ENCODE assay signal across 1 cellular context in genomic region chr15:82808634-82809041, GRCh38.
TF ChIP-seq lines count a peak whose summit lies in the region.

No MANE protein-coding gene starts in this region.

TF ChIP-seq in HEK293, 187 proteins besides CTCF, POLR2A, EP300 and RAD21 (continued from another document):
- TF ChIP-seq ZNF350 (tag by site-specific recombination; IDR thresholded peaks at IDR 0.05) (no peak), ZNF654 (tag by site-specific recombination; IDR thresholded peaks at IDR 0.05; ENCODE audit: low read depth) (no peak), ZNF335 (tag by site-specific recombination; conservative IDR thresholded peaks at IDR 0.05) (peak; percentile 81), WT1 (tag by site-specific recombination; IDR thresholded peaks at IDR 0.05) (peak; percentile 51), ZBTB48 (tag by site-specific recombination; IDR thresholded peaks at IDR 0.05) (peak; percentile 47; the same call in 1 of the 2 replicates), SP3 (tag by site-specific recombination; IDR thresholded peaks at IDR 0.05) (peak; percentile 35; the same call in 1 of the 2 replicates), ZXDB (tag by site-specific recombination; IDR thresholded peaks at IDR 0.05) (0 out of 2 replicates have a peak, but pooled peaks have one; percentile 24), ZNF843 (tag by site-specific recombination; IDR thresholded peaks at IDR 0.05) (no peak), ZNF10 (tag by site-specific recombination; IDR thresholded peaks at IDR 0.05) (no peak), ZNF266 (tag by site-specific recombination; IDR thresholded peaks at IDR 0.05; ENCODE audit: low read depth) (no peak), SP2 (tag by site-specific recombination; IDR thresholded peaks at IDR 0.05) (0 out of 2 replicates have a peak, but pooled peaks have one; percentile 14), ZNF585B (tag by site-specific recombination; IDR thresholded peaks at IDR 0.05) (no peak), ZNF629 (tag by site-specific recombination; IDR thresholded peaks at IDR 0.05) (no peak), ZFP37 (tag by site-specific recombination; IDR thresholded peaks at IDR 0.05) (no peak), ZNF449 (tag by site-specific recombination; IDR thresholded peaks at IDR 0.05) (no peak)
